23 cellular contexts compared by ENCODE assay signal in genomic region chr16:4519274-4520058, GRCh38. TPM values are rescaled to one million over a fixed set of nuclear protein-coding genes. Genes with fewer than 3 reads are reported as not detected.
DNase-seq lines count a peak whose midpoint lies in the region; ATAC-seq and TF ChIP-seq lines count a peak whose summit lies in the region.
"Had no signal": no experiment of that assay in that cellular context is flagged by ENCODE, and none has a peak within 500 bp of the region (broad histone marks: within the 10 kb centered on the region; RNA-seq: fewer than 3 reads in every experiment).

No MANE protein-coding gene starts in this region.

- H3K4me1 Mint-ChIP-seq in CD14-positive monocyte (peaks cover 70% of the 10 kb centered on the region), endodermal cell (no peaks in the 10 kb centered on the region)
- H3K4me1 Mint-ChIP-seq in CD4-positive, alpha-beta memory T cell: peaks cover 19 to 36% (median 28%) of the 10 kb centered on the region in 4 donors

- H3K4me1 ChIP-seq in CD4-positive, alpha-beta memory T cell (ENCODE audit: insufficient read depth, low read length): peaks cover 26% of the 10 kb centered on the region
- H3K4me1 ChIP-seq in endodermal cell (ENCODE audit: control insufficient read depth, insufficient read depth, low read length): no peaks in the 10 kb centered on the region
- H3K4me1 ChIP-seq: HAP-1 had no signal

- no peak for DNase-seq in CD14-positive monocyte (ENCODE audit: low spot score)
- no peak for DNase-seq in CD4-positive, alpha-beta memory T cell
- DNase-seq in NCI-H82 treated with DMSO at 0.1 percent for 48 hours (lab: John Stamatoyannopoulos, UW; ENCODE audit: unreplicated experiment): peak; percentile 31
- DNase-seq in endodermal cell: no peak
- DNase-seq in NCI-H510A treated with DMSO at 0.1 percent for 48 hours (lab: John Stamatoyannopoulos, UW): no peak
- DNase-seq: activated CD4-positive, alpha-beta T cell treated with anti-CD3 and anti-CD28 coated beads for 4 hours; activated CD8-positive, alpha-beta memory T cell treated with anti-CD3 and anti-CD28 coated beads, Interleukin-2, amount 50 U/mL, for 48 hours; activated naive CD4-positive, alpha-beta T cell; AML-193; GF-D8; lower lobe of right lung; NCI-H1694; NCI-H446 treated with DMSO at 0.1 percent for 48 hours; retina; thyroid gland had no signal

- H3K4me3 Mint-ChIP-seq in CD14-positive monocyte (no peak overlapping the region), endodermal cell (no peak overlapping the region)
- no peak overlapping the region for H3K4me3 Mint-ChIP-seq in CD4-positive, alpha-beta memory T cell
- H3K4me3 Mint-ChIP-seq: dendritic cell treated with granulocyte-macrophage colony-stimulating factor and Interleukin-4, amounts not matched to agents 40 ng/mL and 50 ng/mL, for 4 days had no signal

- no peak overlapping the region for H3K4me3 ChIP-seq in CD4-positive, alpha-beta memory T cell (ENCODE audit: low read length in 2 of 2)
- H3K4me3 ChIP-seq in endodermal cell (ENCODE audit: low read length): no peak overlapping the region
- H3K4me3 ChIP-seq: HAP-1, lower lobe of right lung, thyroid gland had no signal

- H3K36me3 Mint-ChIP-seq in CD14-positive monocyte (peaks cover 5 to 18% of the 10 kb centered on the region in 2 donors), endodermal cell (ENCODE audit: low read depth) (peaks cover 4% of the 10 kb centered on the region)
- peaks cover 0 to 7% of the 10 kb centered on the region in 2 donors for H3K36me3 Mint-ChIP-seq in CD4-positive, alpha-beta memory T cell

- ATAC-seq in HG03159 (IDR thresholded peaks at IDR 0.05; ENCODE audit: unreplicated experiment) (no peak), HG03196 (IDR thresholded peaks at IDR 0.05; ENCODE audit: unreplicated experiment) (no peak)
- ATAC-seq: lower lobe of right lung had no signal

- TF ChIP-seq CTCF in CD14-positive monocyte (IDR thresholded peaks at IDR 0.05) (no peak), endodermal cell (conservative IDR thresholded peaks at IDR 0.05) (no peak)

- H3K27me3 ChIP-seq in CD4-positive, alpha-beta memory T cell (ENCODE audit: insufficient read depth, low read length): no peaks in the 10 kb centered on the region
- H3K27me3 ChIP-seq in endodermal cell (ENCODE audit: control insufficient read depth, insufficient read depth, low read length, poor library complexity, severe bottlenecking): no peaks in the 10 kb centered on the region
- H3K27me3 ChIP-seq: neutrophil, thyroid gland had no signal

- POLR2A ChIA-PET in CD4-positive, alpha-beta memory T cell (lab: Charles Lee; ENCODE audit: partially characterized antibody): no interaction called here

- H3K27ac ChIP-seq in CD4-positive, alpha-beta memory T cell (ENCODE audit: low read depth, low read length): no peak overlapping the region
- H3K27ac ChIP-seq in endodermal cell (ENCODE audit: low read depth, low read length): no peak overlapping the region
- H3K27ac ChIP-seq: lower lobe of right lung, neutrophil, thyroid gland had no signal

- intact Hi-C loops in CD14-positive monocyte (cut with micrococcal nuclease): loop anchor here in 1 of 2 donors (10.0 kb wide), 1 partner anchor 95 kb away; the partner anchor contains the start of gene UBALD1
- intact Hi-C loops in CD4-positive, alpha-beta memory T cell (cut with micrococcal nuclease): no loop called here

- WGBS in endodermal cell (ENCODE audit: insufficient coverage in 1 of 2, insufficient read length in 1 of 2), 2 experiments: 87 to 88% methylated on average over 10 to 15 of the region's 15 CpGs

- H3K36me3 ChIP-seq in CD4-positive, alpha-beta memory T cell (ENCODE audit: insufficient read depth, low read length): no peaks in the 10 kb centered on the region
- H3K36me3 ChIP-seq in endodermal cell (ENCODE audit: control insufficient read depth, insufficient read depth, low read length): no peaks in the 10 kb centered on the region
- H3K36me3 ChIP-seq: HAP-1, thyroid gland had no signal

- H3K27me3 Mint-ChIP-seq in CD14-positive monocyte (ENCODE audit: low read depth in 3 of 3) (peaks cover 0 to 5% (median 3%) of the 10 kb centered on the region in 3 donors), endodermal cell (ENCODE audit: insufficient read depth) (no peaks in the 10 kb centered on the region)
- H3K27me3 Mint-ChIP-seq in CD4-positive, alpha-beta memory T cell: no peaks in the 10 kb centered on the region
- H3K27me3 Mint-ChIP-seq: dendritic cell treated with granulocyte-macrophage colony-stimulating factor and Interleukin-4, amounts not matched to agents 40 ng/mL and 50 ng/mL, for 4 days had no signal

- H3K9me3 ChIP-seq in CD4-positive, alpha-beta memory T cell (ENCODE audit: control insufficient read depth in 1 of 2, low read length in 2 of 2): no peaks in the 10 kb centered on the region
- H3K9me3 ChIP-seq in endodermal cell (ENCODE audit: control insufficient read depth, low read length): no peaks in the 10 kb centered on the region
- H3K9me3 ChIP-seq: HAP-1, lower lobe of right lung, neutrophil, thyroid gland had no signal

- H3K27ac Mint-ChIP-seq in CD14-positive monocyte (peak overlapping the region in 4 of 7 donors; percentile 33 to 84 (median 54)), endodermal cell (peak overlapping the region; percentile 64)
- H3K27ac Mint-ChIP-seq in CD4-positive, alpha-beta memory T cell: peak overlapping the region in 5 of 7 donors; percentile 15 to 83 (median 45)
- H3K27ac Mint-ChIP-seq: dendritic cell treated with granulocyte-macrophage colony-stimulating factor and Interleukin-4, amounts not matched to agents 40 ng/mL and 50 ng/mL, for 4 days had no signal

- peaks cover 0 to 3% (median 0%) of the 10 kb centered on the region in 7 donors for H3K9me3 Mint-ChIP-seq in CD14-positive monocyte
- no peaks in the 10 kb centered on the region for H3K9me3 Mint-ChIP-seq in CD4-positive, alpha-beta memory T cell
- H3K9me3 Mint-ChIP-seq in endodermal cell: no peaks in the 10 kb centered on the region
- H3K9me3 Mint-ChIP-seq: dendritic cell treated with granulocyte-macrophage colony-stimulating factor and Interleukin-4, amounts not matched to agents 40 ng/mL and 50 ng/mL, for 4 days had no signal

- no peak overlapping the region for H3K9ac ChIP-seq in endodermal cell (ENCODE audit: extremely low read depth, low read length, poor library complexity, severe bottlenecking)

- CTCF ChIA-PET in CD4-positive, alpha-beta memory T cell (lab: Charles Lee; ENCODE audit: partially characterized antibody): interaction anchor here (1.5 kb wide), 1 partner anchor 67 kb away, joined by 4 read pairs; no protein-coding TSS in a partner anchor

RNA-seq across cellular contexts. Expression of gene CDIP1, which starts 19.1 kb away (rescaled TPM):
- polyA plus RNA-seq in CD14-positive monocyte: 10 to 100 TPM in 1 of 2 donors, 1 to 10 TPM in 1; 8.6 to 10.8 TPM
- total RNA-seq in CD4-positive, alpha-beta memory T cell: 10 to 100 TPM; 19.0 to 21.1 TPM
- polyA plus RNA-seq in CD4-positive, alpha-beta memory T cell: 10 to 100 TPM; 10.2 to 15.7 TPM
- total RNA-seq in endodermal cell: 10 to 100 TPM; 41.8 to 64.4 TPM
- polyA plus RNA-seq in endodermal cell (2013, experiment 1 of 2): 41.6 TPM
- polyA plus RNA-seq in endodermal cell (2013, experiment 2 of 2): 36.6 TPM

RNA-seq across cellular contexts. Expression of gene C16orf96, which starts 36.7 kb away (rescaled TPM):
- not detected for polyA plus RNA-seq in CD14-positive monocyte
- under 1 TPM; 0.29 to 0.33 TPM for total RNA-seq in CD4-positive, alpha-beta memory T cell
- polyA plus RNA-seq in CD4-positive, alpha-beta memory T cell: not detected
- 1 to 10 TPM; 1.5 to 1.6 TPM for total RNA-seq in endodermal cell
- polyA plus RNA-seq in endodermal cell (2013, experiment 1 of 2): 0.57 TPM
- polyA plus RNA-seq in endodermal cell (2013, experiment 2 of 2): 0.70 TPM
- total RNA-seq: fibroblast of villous mesenchyme, M059J had no signal
- polyA plus RNA-seq: keratinocyte had no signal

RNA-seq across cellular contexts. Expression of gene HMOX2, which starts 43.3 kb away (rescaled TPM):
- 10 to 100 TPM; 25.0 to 33.2 TPM for polyA plus RNA-seq in CD14-positive monocyte
- total RNA-seq in CD4-positive, alpha-beta memory T cell: 10 to 100 TPM; 64.1 to 72.4 TPM
- polyA plus RNA-seq in CD4-positive, alpha-beta memory T cell: 100 to 1,000 TPM; 164 to 206 TPM
- 10 to 100 TPM; 26.3 to 27.7 TPM for total RNA-seq in endodermal cell
- polyA plus RNA-seq in endodermal cell (2013, experiment 1 of 2): 19.0 TPM
- polyA plus RNA-seq in endodermal cell (2013, experiment 2 of 2): 18.3 TPM

RNA-seq across cellular contexts. Expression of gene NMRAL1, which starts 45.0 kb away (rescaled TPM):
- 10 to 100 TPM; 39.2 to 49.4 TPM for polyA plus RNA-seq in CD14-positive monocyte
- total RNA-seq in CD4-positive, alpha-beta memory T cell: 10 to 100 TPM; 61.6 to 61.8 TPM
- polyA plus RNA-seq in CD4-positive, alpha-beta memory T cell: 10 to 100 TPM; 55.1 to 65.7 TPM
- 10 to 100 TPM; 56.9 to 75.2 TPM for total RNA-seq in endodermal cell
- polyA plus RNA-seq in endodermal cell (2013, experiment 1 of 2): 20.8 TPM
- polyA plus RNA-seq in endodermal cell (2013, experiment 2 of 2): 22.4 TPM
